Comparison of ENCODE assay signal across 9 cellular contexts in genomic region chr1:168504064-168504837, GRCh38. TPM values are rescaled to one million over a fixed set of nuclear protein-coding genes. Genes with fewer than 3 reads are reported as not detected.
DNase-seq lines count a peak whose midpoint lies in the region; ATAC-seq and TF ChIP-seq lines count a peak whose summit lies in the region.
"Had no signal": no experiment of that assay in that cellular context is flagged by ENCODE, and none has a peak within 500 bp of the region (broad histone marks: within the 10 kb centered on the region; RNA-seq: fewer than 3 reads in every experiment).

No MANE protein-coding gene starts in this region.

- no peaks in the 10 kb centered on the region for H3K9me3 ChIP-seq in tibial artery

- TF ChIP-seq CTCF in GM10266 (IDR thresholded peaks at IDR 0.05; ENCODE audit: control insufficient read depth, insufficient read depth, low read depth, missing control alignments) (no peak), fibroblast of the aortic adventitia (IDR thresholded peaks at IDR 0.05; ENCODE audit: insufficient read depth, low read length) (no peak), tibial artery (IDR thresholded peaks at IDR 0.05) (no peak)

- intact Hi-C loops in tibial artery (cut with DNase I; ENCODE audit: low total_unique reads): no loop called here

- H3K27ac ChIP-seq in tibial artery: no peak overlapping the region

- ATAC-seq in GM21619 (IDR thresholded peaks at IDR 0.05; ENCODE audit: unreplicated experiment): peak; percentile 72

- no peaks in the 10 kb centered on the region for H3K36me3 ChIP-seq in tibial artery

- H3K4me1 ChIP-seq in tibial artery: no peaks in the 10 kb centered on the region

- H3K27me3 ChIP-seq in tibial artery: no peaks in the 10 kb centered on the region

- H3K4me3 ChIP-seq in fibroblast of the aortic adventitia (ENCODE audit: low read depth, low read length) (no peak overlapping the region), tibial artery (no peak overlapping the region)
- H3K4me3 ChIP-seq: skin epidermis had no signal

- DNase-seq in GM10266 (ENCODE audit: extremely low spot score) (peak; percentile 19), Kasumi-1 (lab: John Stamatoyannopoulos, UW) (peak; percentile 97 to 98), fibroblast of the aortic adventitia (ENCODE audit: low read depth) (peak; percentile 88), tibial artery (peak; percentile 80 to 83), A172 (ENCODE audit: low spot score) (no peak), DMS53 treated with DMSO at 0.1 percent for 48 hours (lab: John Stamatoyannopoulos, UW; ENCODE audit: unreplicated experiment) (no peak), NCI-H510A treated with DMSO at 0.1 percent for 48 hours (lab: John Stamatoyannopoulos, UW) (no peak)

RNA-seq across cellular contexts. Expression of gene XCL2, which starts 39.5 kb away (rescaled TPM):
- not detected in 2 replicates for total RNA-seq in fibroblast of the aortic adventitia (ENCODE audit: low replicate concordance)
- total RNA-seq in A172 (2014; rRNA removed; shearing (Covaris generic)): not detected in 2 replicates

Comparison
In these comparisons a context has a peak if more than half of its experiments do, and no peak if none do; other contexts are left out.
1. DNase-seq: peak in GM10266 (single experiment), Kasumi-1 (2 of 2), fibroblast of the aortic adventitia (single experiment) and tibial artery (2 of 2); none in A172 (single experiment), DMS53 treated with DMSO at 0.1 percent for 48 hours (single experiment) and NCI-H510A treated with DMSO at 0.1 percent for 48 hours (single experiment).